30 cellular contexts compared by ENCODE assay signal in the genomic region with DNA sequence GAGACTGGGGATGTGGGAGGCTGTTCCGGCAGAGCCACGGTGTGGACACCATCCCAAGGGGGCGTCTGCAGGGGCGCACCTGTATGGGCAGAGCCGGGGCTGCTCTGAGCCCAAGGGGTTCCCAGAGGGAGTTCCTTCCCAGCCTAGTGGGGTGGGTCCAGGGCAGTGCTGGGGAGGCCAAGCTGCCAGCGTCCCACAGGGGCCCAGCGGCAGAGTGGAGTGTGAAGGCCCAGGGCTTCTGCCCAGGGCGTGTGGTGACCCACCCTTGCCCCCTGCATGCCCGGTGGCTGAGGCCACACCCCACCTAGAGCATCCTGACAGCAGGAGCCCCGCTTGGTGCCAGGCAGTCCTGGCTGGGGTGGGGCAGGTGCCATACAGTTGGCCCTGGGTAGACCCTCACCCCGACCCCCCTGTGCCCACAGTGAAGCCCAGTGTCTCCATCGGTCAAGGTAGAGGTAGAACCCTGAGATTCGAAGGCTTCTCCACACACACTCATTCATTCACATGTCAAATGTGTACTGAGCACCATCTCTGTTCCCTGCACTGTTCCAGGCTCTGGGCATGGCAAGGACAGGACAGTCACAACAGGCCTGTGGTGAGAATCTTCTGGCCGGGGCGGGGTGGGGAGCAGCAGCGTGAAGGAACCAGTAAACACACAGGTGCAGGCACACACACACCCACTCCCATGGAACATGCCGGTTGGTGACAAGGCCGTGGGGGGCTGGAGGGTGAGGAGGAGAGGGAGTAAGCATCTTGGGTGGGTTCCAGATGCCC. TPM values are rescaled to one million over a fixed set of nuclear protein-coding genes. Genes with fewer than 3 reads are reported as not detected.
"Had no signal": no experiment of that assay in that cellular context is flagged by ENCODE, and none has a peak within 500 bp of the region (broad histone marks: within the 10 kb centered on the region; RNA-seq: fewer than 3 reads in every experiment).

No MANE protein-coding gene starts in this region.

- ATAC-seq: esophagus mucosa; foreskin keratinocyte; heart right ventricle; left cardiac atrium; left lung; mucosa of descending colon; natural killer cell treated with Interleukin-12 subunit alpha and Interleukin-12 subunit beta and Interleukin-15 and Interleukin-18, amount 100 ng/mL, for 72 hours; stimulated activated effector memory CD8-positive, alpha-beta T cell treated with anti-CD3 and anti-CD28 coated beads, Interleukin-12 subunit alpha, Interleukin-12 subunit beta, amount 100 ng/mL, for 72 hours; stimulated activated naive CD8-positive, alpha-beta T cell treated with anti-CD3 and anti-CD28 coated beads, Interleukin-15, Interleukin-2, amounts not matched to agents 100 U/mL and 50 U/mL, for 24 hours had no signal

- H3K4me3 ChIP-seq: colonic mucosa, heart right ventricle, left lung, mucosa of descending colon, prostate gland, right atrium auricular region, sigmoid colon, testis, tibial artery had no signal

- H3K9me3 Mint-ChIP-seq: dendritic cell treated with granulocyte-macrophage colony-stimulating factor and Interleukin-4, amounts not matched to agents 40 ng/mL and 50 ng/mL, for 4 days; endodermal cell; mesothelial cell of epicardium; naive B cell; natural killer cell treated with Interleukin-12 subunit alpha and Interleukin-12 subunit beta and Interleukin-15 and Interleukin-18, amount 100 ng/mL, for 72 hours; neural crest cell; stimulated activated effector memory CD8-positive, alpha-beta T cell treated with anti-CD3 and anti-CD28 coated beads, Interleukin-12 subunit alpha, Interleukin-12 subunit beta, amount 100 ng/mL, for 72 hours; type B pancreatic cell had no signal

- DNase-seq: colonic mucosa; effector CD8-positive, alpha-beta T cell; endodermal cell; foreskin keratinocyte; glutamatergic neuron; heart right ventricle; hippocampal formation; left cardiac atrium; left lung; mesenchymal stem cell; mucosa of descending colon; naive B cell; nucleus accumbens; sigmoid colon; stimulated activated CD4-positive, alpha-beta T cell treated with anti-CD3 and anti-CD28 coated beads, Interleukin-2, amount 100 ng/mL, for 24 hours; stimulated activated CD4-positive, alpha-beta T cell treated with anti-CD3 and anti-CD28 coated beads, Interleukin-4, amount 100 ng/mL, for 24 hours; stimulated activated naive CD8-positive, alpha-beta T cell treated with anti-CD3 and anti-CD28 coated beads, Interleukin-15, Interleukin-2, amounts not matched to agents 100 U/mL and 50 U/mL, for 24 hours; substantia nigra; testis; tibial artery had no signal

- H3K4me1 Mint-ChIP-seq: endodermal cell; mesothelial cell of epicardium; neural crest cell; stimulated activated effector memory CD8-positive, alpha-beta T cell treated with anti-CD3 and anti-CD28 coated beads, Interleukin-12 subunit alpha, Interleukin-12 subunit beta, amount 100 ng/mL, for 72 hours had no signal

- H3K27ac Mint-ChIP-seq: endodermal cell; mesothelial cell of epicardium; natural killer cell treated with Interleukin-12 subunit alpha and Interleukin-12 subunit beta and Interleukin-15 and Interleukin-18, amount 100 ng/mL, for 72 hours; stimulated activated effector memory CD8-positive, alpha-beta T cell treated with anti-CD3 and anti-CD28 coated beads, Interleukin-12 subunit alpha, Interleukin-12 subunit beta, amount 100 ng/mL, for 72 hours; type B pancreatic cell had no signal

- H3K27me3 ChIP-seq: colonic mucosa, foreskin keratinocyte, right atrium auricular region, testis had no signal

- H3K36me3 ChIP-seq: colonic mucosa, left lung, prostate gland, right atrium auricular region, sigmoid colon, tibial artery had no signal

- H3K36me3 Mint-ChIP-seq: mesothelial cell of epicardium; naive B cell; natural killer cell treated with Interleukin-12 subunit alpha and Interleukin-12 subunit beta and Interleukin-15 and Interleukin-18, amount 100 ng/mL, for 72 hours; type B pancreatic cell had no signal

- H3K9me3 ChIP-seq: colonic mucosa, heart right ventricle, left lung, mucosa of descending colon, prostate gland, right atrium auricular region, sigmoid colon, testis, tibial artery had no signal

- H3K27me3 Mint-ChIP-seq: natural killer cell treated with Interleukin-12 subunit alpha and Interleukin-12 subunit beta and Interleukin-15 and Interleukin-18, amount 100 ng/mL, for 72 hours; type B pancreatic cell had no signal

- H3K27ac ChIP-seq: colonic mucosa, epithelial cell of prostate, foreskin keratinocyte, heart right ventricle, left lung, prostate gland, right atrium auricular region, sigmoid colon, testis, tibial artery had no signal

- H3K4me3 Mint-ChIP-seq: dendritic cell treated with granulocyte-macrophage colony-stimulating factor and Interleukin-4, amounts not matched to agents 40 ng/mL and 50 ng/mL, for 4 days; endodermal cell; mesothelial cell of epicardium; natural killer cell treated with Interleukin-12 subunit alpha and Interleukin-12 subunit beta and Interleukin-15 and Interleukin-18, amount 100 ng/mL, for 72 hours; neural crest cell; stimulated activated effector memory CD8-positive, alpha-beta T cell treated with anti-CD3 and anti-CD28 coated beads, Interleukin-12 subunit alpha, Interleukin-12 subunit beta, amount 100 ng/mL, for 72 hours; type B pancreatic cell had no signal

- H3K4me1 ChIP-seq: testis had no signal

RNA-seq across cellular contexts. Expression of a gene that starts 42.5 kb away (rescaled TPM):
- total RNA-seq: natural killer cell treated with Interleukin-12 subunit alpha and Interleukin-12 subunit beta and Interleukin-15 and Interleukin-18, amount 100 ng/mL, for 72 hours had no signal
